ENCODE assay signal across 7 cellular contexts in genomic region chr1:36161656-36162531, GRCh38. TPM values are rescaled to one million over a fixed set of nuclear protein-coding genes. Genes with fewer than 3 reads are reported as not detected.
DNase-seq lines count a peak whose midpoint lies in the region; ATAC-seq and TF ChIP-seq lines count a peak whose summit lies in the region.

No MANE protein-coding gene starts in this region.

- TF ChIP-seq CTCF in PC-9 (conservative IDR thresholded peaks at IDR 0.05) (no peak), hepatocyte (IDR thresholded peaks at IDR 0.05; ENCODE audit: poor library complexity) (no peak), smooth muscle cell (IDR thresholded peaks at IDR 0.05; ENCODE audit: borderline replicate concordance, insufficient read depth, poor library complexity, severe bottlenecking) (no peak)

- intact Hi-C loops in PC-9 (cut with micrococcal nuclease; ENCODE audit: unreplicated experiment), result loop anchor here (1.0 kb wide), 1 partner anchor 12 kb away; no protein-coding TSS in a partner anchor

- DNase-seq in PC-9 (peak; percentile 82 to 90), hepatocyte (ENCODE audit: low spot score) (peak; percentile 73), smooth muscle cell (lab: John Stamatoyannopoulos, UW; ENCODE audit: unreplicated experiment) (no peak), epidermal melanocyte (ENCODE audit: insufficient read length, low spot score) (no peak)
- peak; percentile 34 for DNase-seq in activated naive CD8-positive, alpha-beta T cell treated with anti-CD3 and anti-CD28 coated beads, Interleukin-2, amount 50 U/mL, for 24 hours

- H3K27ac ChIP-seq in PC-9 (peak overlapping the region; percentile 55), hepatocyte (peak overlapping the region; percentile 91), smooth muscle cell (ENCODE audit: low read depth) (peak overlapping the region; percentile 82)

- H3K4me3 ChIP-seq in PC-9 (no peak overlapping the region), hepatocyte (no peak overlapping the region), smooth muscle cell (peak overlapping the region; percentile 19)

- BruUV-seq in PC-9 (replicated peaks; lab: Mats Ljungman, UMichigan), result no TSS peak

- H3K36me3 ChIP-seq in PC-9 (ENCODE audit: low read depth) (no peaks in the 10 kb centered on the region), hepatocyte (replicated peaks; ENCODE audit: insufficient read depth, low read depth) (no peaks in the 10 kb centered on the region), smooth muscle cell (ENCODE audit: low read depth) (no peaks in the 10 kb centered on the region)

- H3K4me2 ChIP-seq in PC-9 (peak overlapping the region; percentile 56), hepatocyte (peak overlapping the region; percentile 83), smooth muscle cell (peak overlapping the region; percentile 83)

- H3K4me1 Mint-ChIP-seq in activated naive CD8-positive, alpha-beta T cell treated with anti-CD3 and anti-CD28 coated beads, Interleukin-2, amount 50 U/mL, for 24 hours, result peaks cover 79% of the 10 kb centered on the region

- no peaks in the 10 kb centered on the region for H3K9me3 Mint-ChIP-seq in activated naive CD8-positive, alpha-beta T cell treated with anti-CD3 and anti-CD28 coated beads, Interleukin-2, amount 50 U/mL, for 24 hours

- H3K36me3 Mint-ChIP-seq in activated naive CD8-positive, alpha-beta T cell treated with anti-CD3 and anti-CD28 coated beads, Interleukin-2, amount 50 U/mL, for 24 hours (ENCODE audit: low read depth), result peaks cover 43% of the 10 kb centered on the region

- no peaks in the 10 kb centered on the region for H3K27me3 ChIP-seq in PC-9 (ENCODE audit: insufficient read depth, low read depth)
- no peaks in the 10 kb centered on the region for H3K27me3 ChIP-seq in hepatocyte
- no peaks in the 10 kb centered on the region for H3K27me3 ChIP-seq in smooth muscle cell (ENCODE audit: low read depth)

- peaks cover 14% of the 10 kb centered on the region; the same call in 1 of the 2 replicates for H4K20me1 ChIP-seq in PC-9 (ENCODE audit: insufficient read depth)
- peaks cover 86% of the 10 kb centered on the region for H4K20me1 ChIP-seq in hepatocyte (ENCODE audit: insufficient read depth, poor library complexity, severe bottlenecking)
- H4K20me1 ChIP-seq in smooth muscle cell (ENCODE audit: low read depth), result peaks cover 99% of the 10 kb centered on the region

- H3K4me1 ChIP-seq in PC-9 (replicated peaks; ENCODE audit: insufficient read depth) (peaks cover 51% of the 10 kb centered on the region), hepatocyte (ENCODE audit: insufficient read depth) (peaks cover 41% of the 10 kb centered on the region), smooth muscle cell (ENCODE audit: low read depth) (peaks cover 29% of the 10 kb centered on the region)

- H3K9ac ChIP-seq in smooth muscle cell (ENCODE audit: low read depth), result peak overlapping the region; percentile 81

- H3K4me3 Mint-ChIP-seq in activated naive CD8-positive, alpha-beta T cell treated with anti-CD3 and anti-CD28 coated beads, Interleukin-2, amount 50 U/mL, for 24 hours, result peak overlapping the region; percentile 83

- POLR2A ChIA-PET in PC-9 (lab: Charles Lee; ENCODE audit: unreplicated experiment), result interaction anchor here (0.6 to 0.7 kb wide), 9 partner anchors 10 to 696 kb away, joined by 3 to 12 read pairs (median 3); partner anchors contain the start of gene MRPS15

- H3K27me3 Mint-ChIP-seq in activated naive CD8-positive, alpha-beta T cell treated with anti-CD3 and anti-CD28 coated beads, Interleukin-2, amount 50 U/mL, for 24 hours, result no peaks in the 10 kb centered on the region

- peak overlapping the region; percentile 91 for H3K27ac Mint-ChIP-seq in activated naive CD8-positive, alpha-beta T cell treated with anti-CD3 and anti-CD28 coated beads, Interleukin-2, amount 50 U/mL, for 24 hours

- H3K9me3 ChIP-seq in PC-9 (ENCODE audit: insufficient read depth, low read depth) (no peaks in the 10 kb centered on the region), hepatocyte (ENCODE audit: low read depth) (no peaks in the 10 kb centered on the region), smooth muscle cell (replicated peaks; ENCODE audit: low read depth) (no peaks in the 10 kb centered on the region)

- ATAC-seq in GM21529 (IDR thresholded peaks at IDR 0.05; ENCODE audit: unreplicated experiment), result peak; percentile 50
- ATAC-seq in activated naive CD8-positive, alpha-beta T cell treated with anti-CD3 and anti-CD28 coated beads, Interleukin-2, amount 50 U/mL, for 24 hours, result no peak
- no peak for ATAC-seq in HG03175 (IDR thresholded peaks at IDR 0.05; ENCODE audit: unreplicated experiment)

- H3K79me2 ChIP-seq in PC-9 (ENCODE audit: low read depth) (peaks cover 96% of the 10 kb centered on the region), hepatocyte (peaks cover 100% of the 10 kb centered on the region), smooth muscle cell (ENCODE audit: low read depth) (peaks cover 100% of the 10 kb centered on the region)

- H3K9me2 ChIP-seq in PC-9 (ENCODE audit: insufficient read depth), result no peaks in the 10 kb centered on the region
- no peaks in the 10 kb centered on the region for H3K9me2 ChIP-seq in hepatocyte (replicated peaks; ENCODE audit: insufficient read depth)

- WGBS in hepatocyte (ENCODE audit: low lambda C conversion rate, missing lambda C conversion rate), result 65% methylated on average over 14 of the region's 14 CpGs
- whole genome bisulfite sequencing in smooth muscle cell (ENCODE audit: low lambda C conversion rate), result 64% methylated on average over 14 of the region's 14 CpGs

- CTCF ChIA-PET in PC-9 (lab: Charles Lee), result interaction anchor here (0.6 to 1.4 kb wide), 4 partner anchors 12 to 29 kb away, joined by 3 to 12 read pairs (median 5); partner anchors contain the start of gene TRAPPC3

- H2AFZ ChIP-seq in PC-9, result no peak overlapping the region
- no peak overlapping the region for H2AFZ ChIP-seq in hepatocyte
- no peak overlapping the region for H2AFZ ChIP-seq in smooth muscle cell (ENCODE audit: low read depth)

- H3F3A ChIP-seq in PC-9 (ENCODE audit: insufficient read depth, low read depth) (peaks cover 28% of the 10 kb centered on the region; the same call in 1 of the 2 replicates), smooth muscle cell (ENCODE audit: low read depth) (peaks cover 16% of the 10 kb centered on the region)

RNA-seq across cellular contexts. Expression of gene MAP7D1, which starts 5.9 kb away (rescaled TPM):
- total RNA-seq in PC-9 (2021) (150 and 173 TPM in 2 replicates), hepatocyte (46.0 and 48.4 TPM in 2 replicates), smooth muscle cell (102 and 109 TPM in 2 replicates)
- polyA plus RNA-seq in hepatocyte (84.7 and 97.8 TPM in 2 replicates), smooth muscle cell (169 and 186 TPM in 2 replicates)

RNA-seq across cellular contexts. Expression of gene TRAPPC3, which starts 12.6 kb away (rescaled TPM):
- 112 and 116 TPM in 2 replicates for total RNA-seq in PC-9 (2021)
- 128 and 139 TPM in 2 replicates for total RNA-seq in hepatocyte
- 131 and 148 TPM in 2 replicates for polyA plus RNA-seq in hepatocyte
- 67.8 and 202 TPM in 2 replicates for total RNA-seq in smooth muscle cell
- polyA plus RNA-seq in smooth muscle cell, result 113 and 114 TPM in 2 replicates

RNA-seq across cellular contexts. Expression of gene COL8A2, which starts 36.9 kb away (rescaled TPM):
- 0.20 and 0.28 TPM in 2 replicates for total RNA-seq in PC-9 (2021)
- 32.6 and 44.8 TPM in 2 replicates for total RNA-seq in hepatocyte
- 53.7 and 59.4 TPM in 2 replicates for polyA plus RNA-seq in hepatocyte
- 21.7 and 32.9 TPM in 2 replicates for total RNA-seq in smooth muscle cell
- 35.9 and 59.0 TPM in 2 replicates for polyA plus RNA-seq in smooth muscle cell

Comparison
In these comparisons a context has a peak if more than half of its experiments do, and no peak if none do; other contexts are left out.
1. DNase-seq: peak in PC-9 (2 of 2), activated naive CD8-positive, alpha-beta T cell treated with anti-CD3 and anti-CD28 coated beads, Interleukin-2, amount 50 U/mL, for 24 hours (single experiment) and hepatocyte (single experiment); none in smooth muscle cell (single experiment) and epidermal melanocyte (single experiment).
2. RNA of gene COL8A2, which starts 36.9 kb away (total RNA-seq): 32.6 to 44.8 TPM in hepatocyte and 21.7 to 32.9 TPM in smooth muscle cell; 0.20 to 0.28 TPM in PC-9; every median in the first group is over 10 times any median in the second.
3. Peak in every context shown above with its lines, with median percentiles within 50 percentile points of each other: H3K27ac ChIP-seq and H3K4me2 ChIP-seq.